ENCODE assay signal across 28 cellular contexts in the genomic region with DNA sequence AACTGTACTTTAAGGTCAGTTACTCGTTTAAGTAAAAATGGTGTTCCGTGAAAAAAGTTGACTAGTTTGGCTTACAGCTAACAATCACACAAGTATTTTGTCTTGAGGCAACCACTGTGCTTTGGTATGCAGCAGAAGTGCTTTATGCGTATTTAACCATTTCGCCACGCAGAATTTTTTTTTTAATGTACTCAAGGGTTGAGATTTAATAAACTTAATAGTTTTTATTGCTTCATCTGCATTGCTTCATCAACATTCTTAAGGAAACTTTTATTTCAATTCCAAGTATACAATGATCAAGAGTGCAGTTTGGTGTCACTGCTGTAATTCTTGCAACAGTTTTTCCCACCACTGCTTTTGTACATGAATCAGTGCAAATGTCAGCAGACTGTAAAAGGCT.
A peak's percentile ranks its signal among the peaks of the same experiment; 100 is the strongest.
DNase-seq lines count a peak whose midpoint lies in the region; ATAC-seq and TF ChIP-seq lines count a peak whose summit lies in the region.
"Had no signal": no experiment of that assay in that cellular context is flagged by ENCODE, and none has a peak within 500 bp of the region (broad histone marks: within the 10 kb centered on the region; RNA-seq: fewer than 3 reads in every experiment).

No MANE protein-coding gene starts in this region.

- no peak for ATAC-seq in foreskin keratinocyte
- ATAC-seq: activated CD4-positive, alpha-beta T cell treated with anti-CD3 and anti-CD28 coated beads for 36 hours; left colon had no signal

- no peak overlapping the region for H3K4me2 ChIP-seq in GM23248 (ENCODE audit: unreplicated experiment)

- H3K9me2 ChIP-seq in GM23248 (ENCODE audit: insufficient read depth): no peaks in the 10 kb centered on the region

- H3K4me3 ChIP-seq in GM23248 (no peak overlapping the region), astrocyte of the spinal cord (ENCODE audit: low read depth, low read length) (no peak overlapping the region)
- H3K4me3 ChIP-seq in CD4-positive, alpha-beta memory T cell (ENCODE audit: low read length in 2 of 2): no peak overlapping the region
- H3K4me3 ChIP-seq: adrenal gland, breast epithelium, thoracic aorta had no signal

- 97 to 98% methylated on average over 5 of the region's 5 CpGs for WGBS in GM23248 (ENCODE audit: low coverage in 1 of 2, low lambda C conversion rate in 2 of 2, missing lambda C conversion rate in 2 of 2), 2 experiments

- H3K27ac ChIP-seq in GM23248: no peak overlapping the region
- H3K27ac ChIP-seq in CD4-positive, alpha-beta memory T cell (ENCODE audit: low read depth, low read length): no peak overlapping the region
- H3K27ac ChIP-seq in foreskin keratinocyte: no peak overlapping the region
- H3K27ac ChIP-seq: adrenal gland, breast epithelium had no signal

- 0 out of 2 replicates have a peak, but pooled peaks cover 3% of the 10 kb centered on the region for H4K20me1 ChIP-seq in GM23248 (ENCODE audit: insufficient read depth)

- H3K4me3 Mint-ChIP-seq in CD4-positive, alpha-beta memory T cell: no peak overlapping the region
- H3K4me3 Mint-ChIP-seq: activated CD4-positive, alpha-beta T cell treated with anti-CD3 and anti-CD28 coated beads for 36 hours; endodermal cell; T-helper 1 cell treated with Interleukin-12 subunit alpha and Interleukin-12 subunit beta and Interleukin-4 antibody, amounts not matched to agents 30 μg/mL and 1 μg/mL, for 36 hours had no signal

- H3K27me3 ChIP-seq in GM23248 (replicated peaks; ENCODE audit: insufficient read depth) (no peaks in the 10 kb centered on the region), foreskin keratinocyte (no peaks in the 10 kb centered on the region)
- H3K27me3 ChIP-seq in CD4-positive, alpha-beta memory T cell (ENCODE audit: insufficient read depth, low read length): peaks cover 25% of the 10 kb centered on the region
- H3K27me3 ChIP-seq: adrenal gland, breast epithelium had no signal

- TF ChIP-seq CTCF in astrocyte of the spinal cord (IDR thresholded peaks at IDR 0.05; ENCODE audit: low read depth, low read length): no peak
- no peak for TF ChIP-seq CTCF in foreskin keratinocyte (conservative IDR thresholded peaks at IDR 0.05)

- H3K4me1 Mint-ChIP-seq in CD4-positive, alpha-beta memory T cell: no peaks in the 10 kb centered on the region
- H3K4me1 Mint-ChIP-seq: activated CD4-positive, alpha-beta T cell treated with anti-CD3 and anti-CD28 coated beads for 36 hours had no signal

- CTCF ChIA-PET in CD4-positive, alpha-beta memory T cell (lab: Charles Lee; ENCODE audit: partially characterized antibody): no interaction called here

- intact Hi-C loops in CD4-positive, alpha-beta memory T cell (cut with micrococcal nuclease): no loop called here

- H3K9me3 ChIP-seq in GM23248 (ENCODE audit: low read depth): no peaks in the 10 kb centered on the region
- H3K9me3 ChIP-seq in CD4-positive, alpha-beta memory T cell (ENCODE audit: control insufficient read depth in 1 of 2, low read length in 2 of 2): no peaks in the 10 kb centered on the region
- H3K9me3 ChIP-seq: thoracic aorta had no signal

- DNase-seq in GM23248 (peak; percentile 32), astrocyte of the spinal cord (ENCODE audit: low read depth, low spot score) (peak; percentile 40), foreskin melanocyte (peak; percentile 15), stromal cell of bone marrow (ENCODE audit: low read depth) (peak; percentile 28), DMS79 treated with DMSO at 0.1 percent for 48 hours (lab: John Stamatoyannopoulos, UW) (no peak), foreskin keratinocyte (no peak), epidermal melanocyte (ENCODE audit: insufficient read length, low spot score) (no peak)
- no peak for DNase-seq in CD4-positive, alpha-beta memory T cell
- DNase-seq: activated CD4-positive, alpha-beta T cell treated with anti-CD3 and anti-CD28 coated beads for 36 hours; activated CD8-positive, alpha-beta memory T cell treated with anti-CD3 and anti-CD28 coated beads for 24 hours; activated T-cell treated with anti-CD3 and anti-CD28 coated beads, Interleukin-2, amount 50 U/mL, for 1 hour; cortex of kidney; DMS79; endodermal cell; Karpas-422; left colon; mesenchymal stem cell; NCI-H1694; NCI-H526 treated with DMSO at 0.1 percent for 48 hours; nucleus accumbens; retina; stimulated activated CD4-positive, alpha-beta T cell treated with anti-CD3 and anti-CD28 coated beads, Interleukin-12 subunit alpha, Interleukin-12 subunit beta, amount 100 ng/mL, for 4 hours; stimulated activated CD4-positive, alpha-beta T cell treated with anti-CD3 and anti-CD28 coated beads, Interleukin-4, amount 100 ng/mL, for 4 hours; stimulated activated naive CD4-positive, alpha-beta T cell had no signal

- POLR2A ChIA-PET in CD4-positive, alpha-beta memory T cell (lab: Charles Lee; ENCODE audit: partially characterized antibody): no interaction called here

- no peaks in the 10 kb centered on the region for H3F3A ChIP-seq in GM23248 (ENCODE audit: insufficient read depth)

- H3K36me3 ChIP-seq in GM23248 (ENCODE audit: low read depth): no peaks in the 10 kb centered on the region
- no peaks in the 10 kb centered on the region for H3K36me3 ChIP-seq in CD4-positive, alpha-beta memory T cell (ENCODE audit: insufficient read depth, low read length)
- H3K36me3 ChIP-seq: adrenal gland, breast epithelium, thoracic aorta had no signal

- H3K9ac ChIP-seq in GM23248: no peak overlapping the region

- peaks cover 2 to 32% (median 24%) of the 10 kb centered on the region in 8 donors for H3K9me3 Mint-ChIP-seq in CD4-positive, alpha-beta memory T cell

- H3K36me3 Mint-ChIP-seq in CD4-positive, alpha-beta memory T cell: peaks cover 2 to 17% of the 10 kb centered on the region in 2 donors

- peaks cover 42 to 53% of the 10 kb centered on the region in 2 donors for H3K27me3 Mint-ChIP-seq in CD4-positive, alpha-beta memory T cell

- no peak overlapping the region for H3K27ac Mint-ChIP-seq in CD4-positive, alpha-beta memory T cell
- H3K27ac Mint-ChIP-seq: activated CD4-positive, alpha-beta T cell treated with anti-CD3 and anti-CD28 coated beads for 36 hours; endodermal cell; T-helper 1 cell treated with Interleukin-12 subunit alpha and Interleukin-12 subunit beta and Interleukin-4 antibody, amounts not matched to agents 30 μg/mL and 1 μg/mL, for 36 hours had no signal

- no peak overlapping the region for H2AFZ ChIP-seq in GM23248

- in situ Hi-C loops in GM23248 (cut with MboI): no loop called here
- in situ Hi-C loops in astrocyte of the spinal cord (cut with HindIII; ENCODE audit: low sequenced_read_pairs): no loop called here

- H3K4me1 ChIP-seq in GM23248 (ENCODE audit: insufficient read depth) (peaks cover 11% of the 10 kb centered on the region), foreskin keratinocyte (no peaks in the 10 kb centered on the region)
- H3K4me1 ChIP-seq in CD4-positive, alpha-beta memory T cell (ENCODE audit: insufficient read depth, low read length): no peaks in the 10 kb centered on the region

- peaks cover 8% of the 10 kb centered on the region; the same call in 1 of the 2 replicates for H3K79me2 ChIP-seq in GM23248 (ENCODE audit: insufficient read depth)

Comparison
In these comparisons a context has a peak if more than half of its experiments do, and no peak if none do; other contexts are left out.
1. DNase-seq: peak in GM23248 (single experiment), astrocyte of the spinal cord (single experiment), foreskin melanocyte (single experiment) and stromal cell of bone marrow (single experiment); none in CD4-positive, alpha-beta memory T cell (0 of 5), DMS79 treated with DMSO at 0.1 percent for 48 hours (single experiment), foreskin keratinocyte (0 of 2) and epidermal melanocyte (single experiment).